1 cellular context compared by ENCODE assay signal in genomic region chr7:5001003-5001402, GRCh38.
A peak's percentile ranks its signal among the peaks of the same experiment; 100 is the strongest.
TF ChIP-seq lines count a peak whose summit lies in the region.

No MANE protein-coding gene starts in this region.

TF ChIP-seq in GM12878, 131 proteins besides CTCF, POLR2A, EP300 and RAD21 (continued from another document):
- peak; percentile 33 for TF ChIP-seq BCL3 (IDR thresholded peaks at IDR 0.05; ENCODE audit: borderline replicate concordance, insufficient read depth, low read depth, low read length, poor library complexity, severe bottlenecking)
